In the genomic region with DNA sequence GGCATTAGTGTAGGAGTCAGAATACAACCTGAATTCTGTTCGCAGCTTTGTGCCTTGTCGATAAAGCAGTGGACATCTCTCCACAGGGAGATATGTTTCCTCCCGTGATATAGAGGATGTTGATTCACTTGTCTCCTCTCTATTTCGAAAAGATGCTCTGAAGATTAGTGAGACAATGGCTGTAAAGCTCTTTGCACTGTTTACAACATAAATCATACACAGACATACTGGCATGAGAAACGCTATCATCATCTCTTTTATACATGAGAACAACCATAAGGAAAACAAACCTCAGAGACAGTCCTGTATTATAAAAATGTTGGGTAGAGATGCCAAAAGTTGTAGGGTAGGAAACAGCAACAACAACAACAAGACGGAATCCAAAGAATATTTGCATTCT, we compare ENCODE assay signal across 28 cellular contexts.
"Had no signal": no experiment of that assay in that cellular context is flagged by ENCODE, and none has a peak within 500 bp of the region (broad histone marks: within the 10 kb centered on the region; RNA-seq: fewer than 3 reads in every experiment).

No MANE protein-coding gene starts in this region.

- H3K4me3 Mint-ChIP-seq: activated CD8-positive, alpha-beta T cell treated with anti-CD3 and anti-CD28 coated beads for 36 hours; activated naive CD8-positive, alpha-beta T cell; activated T-cell treated with anti-CD3 and anti-CD28 coated beads, Interleukin-2, amount 50 U/mL, for 4 hours; activated T-helper 17 cell treated with anti-CD3 and anti-CD28 coated beads, Interleukin-2, amount 50 U/mL, for 72 hours; effector memory CD8-positive, alpha-beta T cell had no signal

- H3K4me3 ChIP-seq: body of pancreas, esophagus muscularis mucosa, gastrocnemius medialis, heart right ventricle had no signal

- DNase-seq: activated CD4-positive, alpha-beta T cell treated with anti-CD3 and anti-CD28 coated beads for 4 hours; activated CD4-positive, alpha-beta T cell treated with anti-CD3 and anti-CD28 coated beads, Interleukin-2, amount 50 U/mL, for 1 hour; activated CD4-positive, alpha-beta T cell treated with anti-CD3 and anti-CD28 coated beads, Interleukin-2, amount 50 U/mL, for 48 hours; activated CD4-positive, CD25-positive, alpha-beta regulatory T cell; activated CD4-positive, CD25-positive, alpha-beta regulatory T cell treated with anti-CD3 and anti-CD28 coated beads, Interleukin-2, amount 50 U/mL, for 72 hours; activated CD8-positive, alpha-beta memory T cell treated with anti-CD3 and anti-CD28 coated beads for 24 hours; activated CD8-positive, alpha-beta T cell treated with anti-CD3 and anti-CD28 coated beads for 36 hours; activated effector memory CD4-positive, alpha-beta T cell treated with Interleukin-2 at 50 U/mL for 16 hours; activated gamma-delta T cell treated with Interleukin-2 at 50 U/mL for 16 hours; activated naive CD4-positive, alpha-beta T cell treated with anti-CD3 and anti-CD28 coated beads, Interleukin-2, amount 50 U/mL, for 16 hours; activated naive CD4-positive, alpha-beta T cell treated with Interleukin-2 at 50 U/mL for 16 hours; activated T-cell treated with anti-CD3 and anti-CD28 coated beads, Interleukin-2, amount 50 U/mL, for 4 hours; amygdala; aorta; body of pancreas; caudate nucleus; cortex of kidney; dermis blood vessel endothelial cell; effector CD4-positive, alpha-beta T cell; effector memory CD8-positive, alpha-beta T cell; erythroblast; foreskin keratinocyte; gastrocnemius medialis; heart right ventricle; T-helper 2 cell had no signal

- H3K27ac ChIP-seq: body of pancreas, esophagus muscularis mucosa, foreskin keratinocyte, gastrocnemius medialis, heart right ventricle had no signal

- ATAC-seq: activated CD8-positive, alpha-beta T cell treated with anti-CD3 and anti-CD28 coated beads for 36 hours; activated T-cell treated with anti-CD3 and anti-CD28 coated beads, Interleukin-2, amount 50 U/mL, for 4 hours; activated T-helper 17 cell treated with anti-CD3 and anti-CD28 coated beads, Interleukin-2, amount 50 U/mL, for 72 hours; body of pancreas; effector memory CD8-positive, alpha-beta T cell; foreskin keratinocyte; gastrocnemius medialis had no signal

- H3K9me3 Mint-ChIP-seq: activated CD8-positive, alpha-beta T cell treated with anti-CD3 and anti-CD28 coated beads for 36 hours; activated T-cell treated with anti-CD3 and anti-CD28 coated beads, Interleukin-2, amount 50 U/mL, for 4 hours; effector memory CD8-positive, alpha-beta T cell had no signal

- H3K27ac Mint-ChIP-seq: activated CD8-positive, alpha-beta T cell treated with anti-CD3 and anti-CD28 coated beads for 36 hours; activated naive CD8-positive, alpha-beta T cell; activated T-helper 17 cell treated with anti-CD3 and anti-CD28 coated beads, Interleukin-2, amount 50 U/mL, for 72 hours; effector memory CD8-positive, alpha-beta T cell had no signal

- H3K27me3 Mint-ChIP-seq: activated naive CD8-positive, alpha-beta T cell; activated T-helper 17 cell treated with anti-CD3 and anti-CD28 coated beads, Interleukin-2, amount 50 U/mL, for 72 hours had no signal

- H3K27me3 ChIP-seq: body of pancreas, esophagus muscularis mucosa, foreskin keratinocyte, gastrocnemius medialis, heart right ventricle had no signal

- H3K4me1 ChIP-seq: body of pancreas had no signal

- H3K36me3 ChIP-seq: esophagus muscularis mucosa, gastrocnemius medialis, heart right ventricle had no signal

- H3K9me3 ChIP-seq: body of pancreas, esophagus muscularis mucosa, gastrocnemius medialis, heart right ventricle had no signal
